14 cellular contexts compared by ENCODE assay signal in genomic region chr3:5250467-5251195, GRCh38.
DNase-seq lines count a peak whose midpoint lies in the region; ATAC-seq and TF ChIP-seq lines count a peak whose summit lies in the region.
"Had no signal": no experiment of that assay in that cellular context is flagged by ENCODE, and none has a peak within 500 bp of the region (broad histone marks: within the 10 kb centered on the region; RNA-seq: fewer than 3 reads in every experiment).

No MANE protein-coding gene starts in this region.

- H3K9me3 Mint-ChIP-seq in progenitor cell of endocrine pancreas (ENCODE audit: low read depth), result no peaks in the 10 kb centered on the region
- H3K9me3 Mint-ChIP-seq: T-cell had no signal

- peak; percentile 44 for DNase-seq in COR-L47 (lab: John Stamatoyannopoulos, UW)
- peak; percentile 85 for DNase-seq in NCI-H2029 treated with DMSO at 0.1 percent for 48 hours (lab: John Stamatoyannopoulos, UW)
- DNase-seq in epithelial cell of esophagus (ENCODE audit: low read depth), result peak; percentile 35
- no peak for DNase-seq in progenitor cell of endocrine pancreas (ENCODE audit: low spot score, unreplicated experiment)
- DNase-seq in NCI-H1048 (lab: John Stamatoyannopoulos, UW), result no peak
- DNase-seq: effector CD4-positive, alpha-beta T cell; Karpas-422; stimulated activated CD4-positive, alpha-beta T cell treated with anti-CD3 and anti-CD28 coated beads, Interleukin-4, amount 100 ng/mL, for 1 hour; T-cell; uterus had no signal

- ATAC-seq in HG03135 (IDR thresholded peaks at IDR 0.05; ENCODE audit: unreplicated experiment) (no peak), GM18858 (IDR thresholded peaks at IDR 0.05; ENCODE audit: unreplicated experiment) (no peak), HG03159 (IDR thresholded peaks at IDR 0.05; ENCODE audit: unreplicated experiment) (no peak)
- ATAC-seq: T-cell had no signal

- no peak overlapping the region for H3K27ac Mint-ChIP-seq in progenitor cell of endocrine pancreas
- H3K27ac Mint-ChIP-seq: activated T-helper 1 cell treated with anti-CD3 and anti-CD28 coated beads, Interleukin-12 subunit alpha, Interleukin-12 subunit beta, Interleukin-2, Interleukin-4 antibody, amounts not matched to agents 30 ng/mL and 10 ng/mL and 1 ng/mL, durations not matched to agents 14 hours and 24 hours and 36 hours; T-cell had no signal

- H3K4me3 ChIP-seq in epithelial cell of esophagus (ENCODE audit: low read length), result peak overlapping the region; percentile 35

- TF ChIP-seq CTCF in epithelial cell of esophagus (IDR thresholded peaks at IDR 0.05; ENCODE audit: insufficient read depth, low read depth, low read length, missing control alignments), result no peak
- TF ChIP-seq CTCF in progenitor cell of endocrine pancreas (IDR thresholded peaks at IDR 0.05; ENCODE audit: unreplicated experiment), result no peak

- peaks cover 13% of the 10 kb centered on the region for H3K4me1 Mint-ChIP-seq in progenitor cell of endocrine pancreas (ENCODE audit: low read depth)

- no peaks in the 10 kb centered on the region for H3K27me3 Mint-ChIP-seq in progenitor cell of endocrine pancreas
- H3K27me3 Mint-ChIP-seq: T-cell had no signal

- H3K36me3 Mint-ChIP-seq in progenitor cell of endocrine pancreas (ENCODE audit: insufficient read depth), result no peaks in the 10 kb centered on the region
- H3K36me3 Mint-ChIP-seq: T-cell had no signal

- peak overlapping the region; percentile 33 for H3K4me3 Mint-ChIP-seq in progenitor cell of endocrine pancreas (ENCODE audit: low read depth)
- H3K4me3 Mint-ChIP-seq: activated T-helper 1 cell treated with anti-CD3 and anti-CD28 coated beads, Interleukin-12 subunit alpha, Interleukin-12 subunit beta, Interleukin-2, Interleukin-4 antibody, amounts not matched to agents 30 ng/mL and 10 ng/mL and 1 ng/mL, durations not matched to agents 14 hours and 24 hours and 36 hours; T-cell had no signal

Comparison
In these comparisons a context has a peak if more than half of its experiments do, and no peak if none do; other contexts are left out.
1. DNase-seq: peak in COR-L47 (single experiment), NCI-H2029 treated with DMSO at 0.1 percent for 48 hours (single experiment) and epithelial cell of esophagus (single experiment); none in progenitor cell of endocrine pancreas (single experiment) and NCI-H1048 (single experiment).